In genomic region chr5:166991586-166991985, GRCh38 we compare ENCODE assay signal across 1 cellular context.
TF ChIP-seq lines count a peak whose summit lies in the region.

No MANE protein-coding gene starts in this region.

TF ChIP-seq in GM23338, 12 proteins besides CTCF, POLR2A, EP300 and RAD21 (continued from another document):
- TF ChIP-seq ZNF462 (CRISPR knock-in tag; IDR thresholded peaks at IDR 0.05) (no peak), JUNB (IDR thresholded peaks at IDR 0.05; ENCODE audit: unreplicated experiment) (no peak), POLR2AphosphoS5 (IDR thresholded peaks at IDR 0.05; ENCODE audit: low read depth) (no peak)
TF ChIP-seq in GM23338: peak in this region for 0.
